In the genomic region with DNA sequence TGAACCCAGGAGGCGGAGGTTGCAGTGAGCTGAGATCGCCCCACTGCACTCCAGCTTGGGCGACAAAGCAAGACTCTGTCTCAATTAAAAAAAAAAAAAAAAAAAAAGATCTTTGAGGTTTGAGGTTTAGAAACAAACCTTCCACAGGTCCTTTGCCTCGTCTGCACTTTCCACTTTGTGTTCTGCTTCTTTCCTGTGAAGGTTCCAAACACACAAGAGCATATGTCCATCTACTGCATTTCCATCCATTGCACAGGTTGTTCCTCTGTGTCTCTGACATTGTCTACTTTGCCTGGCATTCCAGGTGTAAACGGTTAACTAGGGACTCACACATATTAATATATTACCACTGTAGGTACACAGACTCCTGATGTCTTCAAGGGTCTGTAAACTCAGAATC, we compare ENCODE assay signal across 1 cellular context.
TF ChIP-seq lines count a peak whose summit lies in the region.

No MANE protein-coding gene starts in this region.

TF ChIP-seq in IMR-90, 13 proteins besides CTCF, POLR2A, EP300 and RAD21:
- no peak for TF ChIP-seq SMC3 (IDR thresholded peaks at IDR 0.05; ENCODE audit: low read depth, low read length)
- TF ChIP-seq CHD1 (IDR thresholded peaks at IDR 0.05; ENCODE audit: low read depth, low read length): no peak
- no peak for TF ChIP-seq NFE2L2 (IDR thresholded peaks at IDR 0.05; ENCODE audit: low read depth, low read length)
- no peak for TF ChIP-seq RCOR1 (IDR thresholded peaks at IDR 0.05; ENCODE audit: insufficient replicate concordance, low read length)
- TF ChIP-seq MAZ (IDR thresholded peaks at IDR 0.05; ENCODE audit: borderline replicate concordance, low read depth, low read length): no peak
- no peak for TF ChIP-seq MXI1 (IDR thresholded peaks at IDR 0.05; ENCODE audit: borderline replicate concordance, low read depth, low read length)
- TF ChIP-seq CEBPB (IDR thresholded peaks at IDR 0.05; ENCODE audit: low read depth, low read length): no peak
- TF ChIP-seq MAFK (IDR thresholded peaks at IDR 0.05; ENCODE audit: low read depth, low read length): no peak
- TF ChIP-seq RFX5 (IDR thresholded peaks at IDR 0.05; ENCODE audit: low read depth, low read length): no peak
- TF ChIP-seq, protein P1, sequence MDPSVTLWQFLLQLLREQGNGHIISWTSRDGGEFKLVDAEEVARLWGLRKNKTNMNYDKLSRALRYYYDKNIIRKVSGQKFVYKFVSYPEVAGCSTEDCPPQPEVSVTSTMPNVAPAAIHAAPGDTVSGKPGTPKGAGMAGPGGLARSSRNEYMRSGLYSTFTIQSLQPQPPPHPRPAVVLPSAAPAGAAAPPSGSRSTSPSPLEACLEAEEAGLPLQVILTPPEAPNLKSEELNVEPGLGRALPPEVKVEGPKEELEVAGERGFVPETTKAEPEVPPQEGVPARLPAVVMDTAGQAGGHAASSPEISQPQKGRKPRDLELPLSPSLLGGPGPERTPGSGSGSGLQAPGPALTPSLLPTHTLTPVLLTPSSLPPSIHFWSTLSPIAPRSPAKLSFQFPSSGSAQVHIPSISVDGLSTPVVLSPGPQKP (IDR thresholded peaks at IDR 0.05; ENCODE audit: borderline replicate concordance, low read depth, low read length): no peak
- TF ChIP-seq FOS (IDR thresholded peaks at IDR 0.05; ENCODE audit: low read depth, low read length): no peak
- TF ChIP-seq, protein P2, sequence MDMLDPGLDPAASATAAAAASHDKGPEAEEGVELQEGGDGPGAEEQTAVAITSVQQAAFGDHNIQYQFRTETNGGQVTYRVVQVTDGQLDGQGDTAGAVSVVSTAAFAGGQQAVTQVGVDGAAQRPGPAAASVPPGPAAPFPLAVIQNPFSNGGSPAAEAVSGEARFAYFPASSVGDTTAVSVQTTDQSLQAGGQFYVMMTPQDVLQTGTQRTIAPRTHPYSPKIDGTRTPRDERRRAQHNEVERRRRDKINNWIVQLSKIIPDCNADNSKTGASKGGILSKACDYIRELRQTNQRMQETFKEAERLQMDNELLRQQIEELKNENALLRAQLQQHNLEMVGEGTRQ (IDR thresholded peaks at IDR 0.05; ENCODE audit: low read depth, low read length): no peak
- no peak for TF ChIP-seq BHLHE40 (IDR thresholded peaks at IDR 0.05; ENCODE audit: low read depth, low read length)
